In the genomic region with DNA sequence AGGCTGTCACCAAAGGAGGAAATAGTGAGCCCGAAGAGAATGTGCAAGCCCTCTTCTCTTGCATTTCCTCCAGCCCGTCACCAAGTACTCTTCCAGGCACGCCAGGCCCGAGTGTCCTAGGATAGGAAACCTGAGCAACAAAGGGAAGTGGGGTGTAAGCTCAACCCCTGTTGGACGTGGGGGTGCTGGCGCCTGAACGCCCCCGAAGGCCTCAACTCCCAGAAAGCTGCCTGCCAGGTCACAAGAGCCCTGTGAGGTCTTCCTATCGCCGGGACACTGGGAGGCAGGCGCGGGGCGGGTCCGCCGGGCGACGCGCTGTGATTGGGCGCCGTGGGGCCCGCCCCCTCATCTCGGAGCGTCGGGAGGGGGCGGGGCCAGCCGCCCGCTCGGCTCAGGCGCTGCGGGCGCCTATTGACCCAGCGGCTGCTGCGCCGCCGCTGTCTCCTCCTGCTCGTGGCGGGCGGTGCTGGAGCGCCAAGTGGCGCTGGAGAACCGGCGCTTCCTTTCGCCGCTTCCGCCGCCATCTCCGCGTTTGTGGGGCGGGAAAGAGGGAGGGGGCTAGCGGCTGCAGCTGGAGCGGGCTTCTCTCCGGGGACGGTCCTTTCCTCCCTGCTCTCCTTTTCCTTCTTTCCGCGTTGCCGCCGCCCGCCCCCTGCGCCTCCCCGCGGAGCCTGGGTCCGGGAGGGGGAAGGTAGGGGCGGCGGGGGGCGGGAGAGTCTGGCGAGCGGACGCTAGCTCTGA, we compare ENCODE assay signal across 8 cellular contexts. TPM values are rescaled to one million over a fixed set of nuclear protein-coding genes. Genes with fewer than 3 reads are reported as not detected.
DNase-seq lines count a peak whose midpoint lies in the region; ATAC-seq, FAIRE-seq and TF ChIP-seq lines count a peak whose summit lies in the region.

No MANE protein-coding gene starts in this region.

- peak overlapping the region; percentile 84 to 91 (median 89) for H3K4me3 ChIP-seq in HepG2 (replicated peaks in 1 of 3; ENCODE audit: insufficient read depth in 1 of 3, low read depth in 2 of 3, low read length in 3 of 3)

- H3K4me1 ChIP-seq in HepG2 (ENCODE audit: insufficient read depth, low read length): peaks cover 38% of the 10 kb centered on the region

- TF ChIP-seq CTCF in HepG2 (CRISPR knock-in tag; IDR thresholded peaks at IDR 0.05): no peak; the same call in none of the 2 replicates

- POLR2A ChIA-PET in activated CD4-positive, alpha-beta T cell treated with anti-CD3 and anti-CD28 coated beads, Interleukin-2, amount 10 ng/mL, durations not matched to agents 7 days and 5 days (lab: Charles Lee): interaction anchor here (0.7 kb wide), 1 partner anchor 1307 kb away, joined by 3 read pairs; a partner anchor contains a TSS
- POLR2A ChIA-PET in HepG2 (lab: Yijun Ruan, JAX): interaction anchor here (1.0 to 2.9 kb wide), 10 partner anchors 18 to 1307 kb away, joined by 3 to 10 read pairs (median 4); a partner anchor contains a TSS

- peaks cover 38% of the 10 kb centered on the region for H3K79me2 ChIP-seq in HepG2 (ENCODE audit: insufficient read depth, low read length)

- CTCF ChIA-PET in activated CD4-positive, alpha-beta T cell treated with anti-CD3 and anti-CD28 coated beads, Interleukin-2, amount 10 ng/mL, durations not matched to agents 7 days and 5 days (lab: Charles Lee): interaction anchor here (0.7 to 1.8 kb wide), 9 partner anchors 9 to 647 kb away, joined by 3 to 6 read pairs (median 4); no protein-coding TSS in a partner anchor
- CTCF ChIA-PET in HepG2 (lab: Yijun Ruan, JAX; ENCODE audit: low intra/inter-chr PET ratio, low total read pairs): interaction anchor here (1.4 kb wide), 1 partner anchor 1008 kb away, joined by 5 read pairs; no protein-coding TSS in a partner anchor

- FAIRE-seq in HepG2 (lab: Jason Lieb, UNC): no peak

- peak overlapping the region; percentile 95 for H3K4me3 Mint-ChIP-seq in activated CD4-positive, alpha-beta T cell treated with anti-CD3 and anti-CD28 coated beads, Interleukin-2, amount 10 ng/mL, durations not matched to agents 7 days and 5 days

- peaks cover 25% of the 10 kb centered on the region for H4K20me1 ChIP-seq in HepG2 (ENCODE audit: insufficient read depth, low read length)

- no TSS peak for BruUV-seq in HepG2 (replicated peaks; lab: Mats Ljungman, UMichigan)

- peak; percentile 92 to 94 for TF ChIP-seq POLR2A in HepG2 (IDR thresholded peaks at IDR 0.05; ENCODE audit: insufficient read depth in 1 of 2, low read depth in 2 of 2, low read length in 2 of 2)

- no peak for TF ChIP-seq EP300 in HepG2 (IDR thresholded peaks at IDR 0.05; ENCODE audit: low read depth in 2 of 2, low read length in 2 of 2)
- TF ChIP-seq EP300 in HepG2 (CRISPR knock-in tag; IDR thresholded peaks at IDR 0.05; ENCODE audit: borderline replicate concordance): no peak; the same call in 1 of the 2 replicates

- H3K27ac Mint-ChIP-seq in activated CD4-positive, alpha-beta T cell treated with anti-CD3 and anti-CD28 coated beads, Interleukin-2, amount 10 ng/mL, durations not matched to agents 7 days and 5 days: peak overlapping the region; percentile 94

- H3K4me2 ChIP-seq in HepG2 (ENCODE audit: low read depth, low read length): peak overlapping the region; percentile 78

- H2AFZ ChIP-seq in HepG2 (ENCODE audit: low read length): peak overlapping the region; percentile 77

- no peaks in the 10 kb centered on the region for H3K27me3 Mint-ChIP-seq in activated CD4-positive, alpha-beta T cell treated with anti-CD3 and anti-CD28 coated beads, Interleukin-2, amount 10 ng/mL, durations not matched to agents 7 days and 5 days

- H3K9me3 ChIP-seq in HepG2 (ENCODE audit: low read length): no peaks in the 10 kb centered on the region

- DNase-seq in C1 segment of cervical spinal cord (lab: John Stamatoyannopoulos, UW) (peak in 13 of 14 donors; percentile 37 to 93 (median 84)), GM19240 (ENCODE audit: insufficient read length, low spot score) (peak; percentile 40), NCI-H524 treated with DMSO at 0.1 percent for 48 hours (lab: John Stamatoyannopoulos, UW) (peak; percentile 56), cortex of kidney (lab: John Stamatoyannopoulos, UW) (peak; percentile 16), HepG2 (ENCODE audit: low spot score) (peak; percentile 89)
- DNase-seq in activated CD4-positive, alpha-beta T cell treated with anti-CD3 and anti-CD28 coated beads, Interleukin-2, amount 10 ng/mL, durations not matched to agents 7 days and 5 days: peak; percentile 77
- peak; percentile 76 for DNase-seq in stimulated activated CD4-positive, alpha-beta T cell treated with anti-CD3 and anti-CD28 coated beads, Interleukin-4, amount 100 ng/mL, for 24 hours

- no peaks in the 10 kb centered on the region; a peak in 1 of 5 replicates for H3K27me3 ChIP-seq in HepG2 (ENCODE audit: control insufficient read depth in 1 of 2, insufficient read depth in 2 of 2, low read length in 2 of 2)

- H3K9ac ChIP-seq in HepG2 (ENCODE audit: insufficient read depth, low read depth, low read length): peak overlapping the region; percentile 86

- in situ Hi-C loops in HepG2 (cut with HindIII; ENCODE audit: extremely low pct_ligation_motif_present, low pct_unique_long_range_greater_than_20kb): loop anchor here (25.0 kb wide), 2 partner anchors 648 to 777 kb away; no protein-coding TSS in a partner anchor

- H3K9me3 Mint-ChIP-seq in activated CD4-positive, alpha-beta T cell treated with anti-CD3 and anti-CD28 coated beads, Interleukin-2, amount 10 ng/mL, durations not matched to agents 7 days and 5 days: peaks cover 10% of the 10 kb centered on the region

- no peaks in the 10 kb centered on the region for H3K36me3 ChIP-seq in HepG2 (replicated peaks in 1 of 2; ENCODE audit: control insufficient read depth in 1 of 2, insufficient read depth in 2 of 2, low read length in 2 of 2)

- peak; percentile 75 for ATAC-seq in HG03442 (IDR thresholded peaks at IDR 0.05; ENCODE audit: unreplicated experiment)
- ATAC-seq in HepG2: peak; percentile 89

- H3K27ac ChIP-seq in HepG2 (ENCODE audit: extremely low read length, insufficient read depth, low read length): peak overlapping the region; percentile 90

- WGBS in HepG2 (ENCODE audit: low lambda C conversion rate): 0% methylated on average over 6 of the region's 68 CpGs

- intact Hi-C loops in HepG2 (cut with micrococcal nuclease; ENCODE audit: unreplicated experiment): loop anchor here (1.0 to 5.0 kb wide), 8 partner anchors 151 to 1167 kb away; no protein-coding TSS in a partner anchor

- peak; percentile 49; the same call in 1 of the 2 replicates for TF ChIP-seq RAD21 in HepG2 (CRISPR knock-in tag; IDR thresholded peaks at IDR 0.05)

- H3K36me3 Mint-ChIP-seq in activated CD4-positive, alpha-beta T cell treated with anti-CD3 and anti-CD28 coated beads, Interleukin-2, amount 10 ng/mL, durations not matched to agents 7 days and 5 days (ENCODE audit: low read depth): peaks cover 18% of the 10 kb centered on the region

- peaks cover 39% of the 10 kb centered on the region for H3K4me1 Mint-ChIP-seq in activated CD4-positive, alpha-beta T cell treated with anti-CD3 and anti-CD28 coated beads, Interleukin-2, amount 10 ng/mL, durations not matched to agents 7 days and 5 days

TF ChIP-seq in HepG2, 621 proteins besides CTCF, POLR2A, EP300 and RAD21 (continues in another document):
- TF ChIP-seq, protein P1, sequence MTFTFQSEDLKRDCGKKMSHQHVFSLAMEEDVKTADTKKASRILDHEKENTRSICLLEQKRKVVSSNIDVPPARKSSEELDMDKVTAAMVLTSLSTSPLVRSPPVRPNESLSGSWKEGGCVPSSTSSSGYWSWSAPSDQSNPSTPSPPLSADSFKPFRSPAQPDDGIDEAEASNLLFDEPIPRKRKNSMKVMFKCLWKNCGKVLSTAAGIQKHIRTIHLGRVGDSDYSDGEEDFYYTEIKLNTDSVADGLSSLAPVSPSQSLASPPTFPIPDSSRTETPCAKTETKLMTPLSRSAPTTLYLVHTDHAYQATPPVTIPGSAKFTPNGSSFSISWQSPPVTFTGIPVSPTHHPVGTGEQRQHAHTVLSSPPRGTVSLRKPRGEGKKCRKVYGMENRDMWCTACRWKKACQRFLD (CRISPR knock-in tag; IDR thresholded peaks at IDR 0.05; ENCODE audit: borderline replicate concordance): peak; percentile 52; the same call in 1 of the 2 replicates
- TF ChIP-seq RBFOX2 (IDR thresholded peaks at IDR 0.05; ENCODE audit: low read depth, low read length): peak; percentile 87

RNA-seq across cellular contexts. Expression of a gene that starts 0.6 kb away (rescaled TPM):
- 10 to 100 TPM; 39.2 to 45.9 TPM for total RNA-seq in activated CD4-positive, alpha-beta T cell treated with anti-CD3 and anti-CD28 coated beads, Interleukin-2, amount 10 ng/mL, durations not matched to agents 7 days and 5 days
- total RNA-seq in HepG2 (2016; rRNA removed; fragmentation: Illumina TruSeq; extraction: Trizol): 55.0 and 80.5 TPM in 2 replicates
- 72.2 and 78.9 TPM in 2 replicates for total RNA-seq in HepG2 (2016; cell fraction: cytosol; rRNA removed; fragmentation: Illumina TruSeq; extraction: Trizol; ENCODE audit: low read depth)
- 51.9 and 82.4 TPM in 2 replicates for total RNA-seq in HepG2 (2016; cell fraction: insoluble cytoplasmic fraction; rRNA removed; fragmentation: Illumina TruSeq; extraction: Trizol)
- total RNA-seq in HepG2 (2016; cell fraction: membrane; rRNA removed; fragmentation: Illumina TruSeq; extraction: Trizol): 32.4 and 37.5 TPM in 2 replicates
- 133 and 143 TPM in 2 replicates for total RNA-seq in HepG2 (2016; cell fraction: nucleus; rRNA removed; fragmentation: Illumina TruSeq; extraction: Trizol)
- 56.2 and 58.1 TPM in 2 replicates for polyA plus RNA-seq in HepG2 (2011; rRNA removed)
- polyA plus RNA-seq in HepG2 (2011; cell fraction: cytosol; rRNA removed): 22.6 and 40.2 TPM in 2 replicates
- 28.0 and 37.9 TPM in 2 replicates for polyA plus RNA-seq in HepG2 (2011; cell fraction: nucleus; rRNA removed)
- polyA plus RNA-seq in HepG2 (2012): 76.9 and 89.0 TPM in 2 replicates
- polyA plus RNA-seq in HepG2 (2016; cell fraction: cytosol; fragmentation: Illumina TruSeq; extraction: Trizol; ENCODE audit: low read depth): 1.9 and 2.2 TPM in 2 replicates
- polyA plus RNA-seq in HepG2 (2016; cell fraction: insoluble cytoplasmic fraction; fragmentation: Illumina TruSeq; extraction: Trizol; ENCODE audit: low read depth): 28.4 and 30.3 TPM in 2 replicates
- polyA plus RNA-seq in HepG2 (2016; cell fraction: membrane; fragmentation: Illumina TruSeq; extraction: Trizol; ENCODE audit: low read depth): 5.1 and 6.9 TPM in 2 replicates
- polyA plus RNA-seq in HepG2 (2016; cell fraction: nucleus; fragmentation: Illumina TruSeq; extraction: Trizol; ENCODE audit: insufficient read depth, low read depth): 91.6 and 95.2 TPM in 2 replicates
- 47.8 and 93.4 TPM in 2 replicates for polyA minus RNA-seq in HepG2 (2011; rRNA and poly(A)+ RNA removed; ENCODE audit: low replicate concordance)
- polyA minus RNA-seq in HepG2 (2011; cell fraction: cytosol; rRNA and poly(A)+ RNA removed): 110 and 149 TPM in 2 replicates
- 230 and 293 TPM in 2 replicates for polyA minus RNA-seq in HepG2 (2011; cell fraction: nucleus; rRNA and poly(A)+ RNA removed)

Comparison
In these comparisons a context has a peak if more than half of its experiments do, and no peak if none do; other contexts are left out.
1. Peak in every context shown above with its lines: DNase-seq, ATAC-seq, H3K4me3 ChIP-seq and H3K27ac ChIP-seq.
2. DNase-seq: peak in every context shown above with its lines; median percentile 89 in HepG2; 84 in C1 segment of cervical spinal cord; 77 in activated CD4-positive, alpha-beta T cell treated with anti-CD3 and anti-CD28 coated beads, Interleukin-2, amount 10 ng/mL, durations not matched to agents 7 days and 5 days; 76 in stimulated activated CD4-positive, alpha-beta T cell treated with anti-CD3 and anti-CD28 coated beads, Interleukin-4, amount 100 ng/mL, for 24 hours; 56 in NCI-H524 treated with DMSO at 0.1 percent for 48 hours; 40 in GM19240; 16 in cortex of kidney.